ENCODE assay signal across 8 cellular contexts in genomic region chr9:133844876-133845658, GRCh38.
DNase-seq lines count a peak whose midpoint lies in the region; ATAC-seq and TF ChIP-seq lines count a peak whose summit lies in the region.

No MANE protein-coding gene starts in this region.

- peak overlapping the region in 1 of 3 donors; percentile 16 for H3K4me3 ChIP-seq in right lobe of liver

- TF ChIP-seq CTCF in right lobe of liver (IDR thresholded peaks at IDR 0.05): no peak

- ATAC-seq in right lobe of liver (peak; percentile 72 to 82 (median 76)), HG02678 (IDR thresholded peaks at IDR 0.05; ENCODE audit: unreplicated experiment) (no peak)
- peak; percentile 21 for ATAC-seq in stimulated activated naive CD8-positive, alpha-beta T cell treated with anti-CD3 and anti-CD28 coated beads, Interleukin-15, Interleukin-2, amounts not matched to agents 100 U/mL and 50 U/mL, for 24 hours

- intact Hi-C loops in right lobe of liver (cut with DNase I): no loop called here

- TF ChIP-seq POLR2A in right lobe of liver (IDR thresholded peaks at IDR 0.05): peak; percentile 42

- H3K27ac ChIP-seq in right lobe of liver: peak overlapping the region; percentile 50 to 77 (median 58)

- peaks cover 0 to 2% (median 0%) of the 10 kb centered on the region in 4 donors for H3K36me3 ChIP-seq in right lobe of liver

- DNase-seq in NCI-H2029 treated with DMSO at 0.1 percent for 48 hours (lab: John Stamatoyannopoulos, UW) (peak; percentile 21), dermis blood vessel endothelial cell (peak; percentile 84), right lobe of liver (peak; percentile 79 to 84 (median 84)), NCI-H2171 (lab: John Stamatoyannopoulos, UW) (no peak), amniotic stem cell (lab: John Stamatoyannopoulos, UW) (no peak)
- DNase-seq in stimulated activated naive CD8-positive, alpha-beta T cell treated with anti-CD3 and anti-CD28 coated beads, Interleukin-15, Interleukin-2, amounts not matched to agents 100 U/mL and 50 U/mL, for 24 hours: no peak
- no peak for DNase-seq in activated naive CD4-positive, alpha-beta T cell treated with anti-CD3 and anti-CD28 coated beads, Interleukin-2, amount 50 U/mL, for 16 hours

- WGBS in right lobe of liver (ENCODE audit: insufficient coverage, low coverage, low lambda C conversion rate, missing lambda C conversion rate): 45% methylated on average over 12 of the region's 31 CpGs

- peaks cover 0 to 6% (median 2%) of the 10 kb centered on the region in 4 donors for H3K4me1 ChIP-seq in right lobe of liver

- H3K27me3 ChIP-seq in right lobe of liver: no peaks in the 10 kb centered on the region

- no peaks in the 10 kb centered on the region for H3K9me3 ChIP-seq in right lobe of liver

Comparison
In these comparisons a context has a peak if more than half of its experiments do, and no peak if none do; other contexts are left out.
1. DNase-seq: peak in NCI-H2029 treated with DMSO at 0.1 percent for 48 hours (single experiment), dermis blood vessel endothelial cell (single experiment) and right lobe of liver (3 of 3); none in stimulated activated naive CD8-positive, alpha-beta T cell treated with anti-CD3 and anti-CD28 coated beads, Interleukin-15, Interleukin-2, amounts not matched to agents 100 U/mL and 50 U/mL, for 24 hours (single experiment), activated naive CD4-positive, alpha-beta T cell treated with anti-CD3 and anti-CD28 coated beads, Interleukin-2, amount 50 U/mL, for 16 hours (single experiment), NCI-H2171 (single experiment) and amniotic stem cell (single experiment).